In genomic region chr17:48494335-48494734, GRCh38 we compare ENCODE assay signal across 18 cellular contexts. TPM values are rescaled to one million over a fixed set of nuclear protein-coding genes. Genes with fewer than 3 reads are reported as not detected.
DNase-seq lines count a peak whose midpoint lies in the region; ATAC-seq, FAIRE-seq and TF ChIP-seq lines count a peak whose summit lies in the region.
"Had no signal": no experiment of that assay in that cellular context is flagged by ENCODE, and none has a peak within 500 bp of the region (broad histone marks: within the 10 kb centered on the region; RNA-seq: fewer than 3 reads in every experiment).

No MANE protein-coding gene starts in this region.

- no peaks in the 10 kb centered on the region for H3K36me3 ChIP-seq in bronchial epithelial cell (ENCODE audit: control insufficient read depth, insufficient read depth, low read length)

- no peak for TF ChIP-seq POLR2A in A549 (IDR thresholded peaks at IDR 0.05; ENCODE audit: low read length)

- no peaks in the 10 kb centered on the region for H3K27me3 ChIP-seq in bronchial epithelial cell (ENCODE audit: control insufficient read depth, insufficient read depth, low read length)

- CTCF ChIA-PET in A549 (lab: Yijun Ruan, JAX) = interaction anchor here (0.6 to 3.3 kb wide), 5 partner anchors 14 to 634 kb away, joined by 3 to 27 read pairs (median 8); no protein-coding TSS in a partner anchor

- TF ChIP-seq EP300 in A549 (IDR thresholded peaks at IDR 0.05) = no peak

- DNase-seq in A549 (ENCODE audit: low read depth in 1 of 2, low spot score in 1 of 2) = no peak
- DNase-seq in LHCN-M2 (ENCODE audit: low read depth) = peak; percentile 93
- DNase-seq in bronchial epithelial cell (ENCODE audit: low read depth) = peak; percentile 58
- peak; percentile 71 for DNase-seq in kidney tubule cell (ENCODE audit: low spot score)
- no peak for DNase-seq in NCI-H345 treated with DMSO at 0.1 percent for 48 hours (lab: John Stamatoyannopoulos, UW; ENCODE audit: unreplicated experiment)
- DNase-seq: ACHN; activated CD4-positive, alpha-beta T cell treated with anti-CD3 and anti-CD28 coated beads, Interleukin-2, amount 10 ng/mL, durations not matched to agents 24 days and 14 days; activated T-cell treated with anti-CD3 and anti-CD28 coated beads, Interleukin-2, amount 50 U/mL, for 1 hour; left colon; NCI-H187; NCI-H748 treated with DMSO at 0.1 percent for 48 hours; SIG-M5; stimulated activated CD4-positive, alpha-beta T cell treated with anti-CD3 and anti-CD28 coated beads, Interleukin-15, amount 100 ng/mL, for 24 hours; T1000 had no signal

- TF ChIP-seq RAD21 in A549 (conservative IDR thresholded peaks at IDR 0.05 in 1 of 2, IDR thresholded peaks at IDR 0.05 in 1 of 2) = no peak

- ATAC-seq in A549 (peak in 1 of 2 experiments; percentile 13; a peak in 1 of 6 replicates), HG03342 (IDR thresholded peaks at IDR 0.05; ENCODE audit: unreplicated experiment) (no peak), GM18502 (IDR thresholded peaks at IDR 0.05; ENCODE audit: poor library complexity, unreplicated experiment) (no peak), GM21619 (IDR thresholded peaks at IDR 0.05; ENCODE audit: unreplicated experiment) (no peak)
- ATAC-seq: left colon had no signal

- no peak overlapping the region for H3K27ac ChIP-seq in A549
- H3K27ac ChIP-seq: hepatocyte had no signal

- H3K4me2 ChIP-seq in A549 = no peak overlapping the region
- H3K4me2 ChIP-seq: hepatocyte had no signal

- POLR2A ChIA-PET in A549 (lab: Yijun Ruan, JAX) = no interaction called here

- no peak for TF ChIP-seq CTCF in A549 (IDR thresholded peaks at IDR 0.05)
- no peak for TF ChIP-seq CTCF in bronchial epithelial cell (IDR thresholded peaks at IDR 0.05; ENCODE audit: insufficient read depth, low read length, severe bottlenecking)

- H3K4me3 ChIP-seq in A549 (no peak overlapping the region), bronchial epithelial cell (ENCODE audit: low read depth, low read length) (no peak overlapping the region)
- H3K4me3 ChIP-seq: hepatocyte had no signal

- peak; percentile 67 for FAIRE-seq in A549 (lab: Jason Lieb, UNC)
- FAIRE-seq in bronchial epithelial cell (lab: Jason Lieb, UNC) = peak; percentile 55

- 80% methylated on average over 8 of the region's 8 CpGs for whole genome bisulfite sequencing in A549 (ENCODE audit: missing lambda C conversion rate)

- H3K9me3 ChIP-seq in A549 = no peaks in the 10 kb centered on the region

- H3K4me1 ChIP-seq in A549 = peaks cover 14% of the 10 kb centered on the region; the same call in 2 of the 3 replicates

TF ChIP-seq in A549, 52 proteins besides CTCF, POLR2A, EP300 and RAD21:
- no peak for TF ChIP-seq HOXB5 (CRISPR knock-in tag; IDR thresholded peaks at IDR 0.05)
- TF ChIP-seq CBX2 (IDR thresholded peaks at IDR 0.05; ENCODE audit: borderline replicate concordance, low read depth) = no peak
- TF ChIP-seq, protein P1, sequence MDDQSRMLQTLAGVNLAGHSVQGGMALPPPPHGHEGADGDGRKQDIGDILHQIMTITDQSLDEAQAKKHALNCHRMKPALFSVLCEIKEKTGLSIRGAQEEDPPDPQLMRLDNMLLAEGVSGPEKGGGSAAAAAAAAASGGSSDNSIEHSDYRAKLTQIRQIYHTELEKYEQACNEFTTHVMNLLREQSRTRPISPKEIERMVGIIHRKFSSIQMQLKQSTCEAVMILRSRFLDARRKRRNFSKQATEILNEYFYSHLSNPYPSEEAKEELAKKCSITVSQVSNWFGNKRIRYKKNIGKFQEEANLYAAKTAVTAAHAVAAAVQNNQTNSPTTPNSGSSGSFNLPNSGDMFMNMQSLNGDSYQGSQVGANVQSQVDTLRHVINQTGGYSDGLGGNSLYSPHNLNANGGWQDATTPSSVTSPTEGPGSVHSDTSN (IDR thresholded peaks at IDR 0.05) = no peak
- TF ChIP-seq NFE2L2 (conservative IDR thresholded peaks at IDR 0.05; ENCODE audit: low read length) = no peak
TF ChIP-seq in A549: peak in this region for 0.

RNA-seq across cellular contexts. Expression of gene HOXB1, which starts 36.5 kb away (rescaled TPM):
- polyA plus RNA-seq in A549 (2011; rRNA removed) (not detected in 2 replicates), A549 (2017; fragmentation: RNase III; extraction: RNeasy Plus Mini Kit Qiagen cat#74134 plus additional on column Dnase treatment) (not detected in 3 replicates)
- not detected in 2 replicates for polyA plus RNA-seq in A549 (2012; cell fraction: cytosol; rRNA removed)
- polyA plus RNA-seq in A549 (2012; cell fraction: nucleus; rRNA removed) = 0.06 TPM in 1 of 2 replicates, not detected in the other
- polyA minus RNA-seq in A549 (2011; rRNA and poly(A)+ RNA removed) = not detected in 2 replicates
- total RNA-seq in LHCN-M2 (2014; rRNA removed) (not detected in 2 replicates), bronchial epithelial cell (under 0.01 TPM in 1 of 2 replicates, not detected in the other)
- polyA plus RNA-seq in LHCN-M2 (2012) = not detected
- total RNA-seq: activated CD4-positive, alpha-beta T cell treated with anti-CD3 and anti-CD28 coated beads, Interleukin-2, amount 10 ng/mL, durations not matched to agents 24 days and 14 days; hepatocyte; left colon had no signal
- polyA plus RNA-seq: hepatocyte had no signal

RNA-seq across cellular contexts. Expression of gene HOXB2, which starts 50.6 kb away (rescaled TPM):
- 2.6 and 2.7 TPM in 2 replicates for polyA plus RNA-seq in A549 (2011; rRNA removed)
- polyA plus RNA-seq in A549 (2012; cell fraction: cytosol; rRNA removed) = 1.8 and 2.7 TPM in 2 replicates
- 3.6 and 3.7 TPM in 2 replicates for polyA plus RNA-seq in A549 (2012; cell fraction: nucleus; rRNA removed)
- 0.58 to 0.65 TPM (median 0.60 TPM) in 3 replicates for polyA plus RNA-seq in A549 (2017; fragmentation: RNase III; extraction: RNeasy Plus Mini Kit Qiagen cat#74134 plus additional on column Dnase treatment)
- 0.79 and 0.92 TPM in 2 replicates for polyA minus RNA-seq in A549 (2011; rRNA and poly(A)+ RNA removed)
- 59.3 and 65.3 TPM in 2 replicates for total RNA-seq in LHCN-M2 (2014; rRNA removed)
- polyA plus RNA-seq in LHCN-M2 (2012) = 30.4 TPM
- not detected in 2 replicates for total RNA-seq in bronchial epithelial cell

Comparison
In these comparisons a context has a peak if more than half of its experiments do, and no peak if none do; other contexts are left out.
1. DNase-seq: peak in LHCN-M2 (single experiment), bronchial epithelial cell (single experiment) and kidney tubule cell (single experiment); none in A549 (0 of 2) and NCI-H345 treated with DMSO at 0.1 percent for 48 hours (single experiment).
2. RNA of gene HOXB2, which starts 50.6 kb away (total RNA-seq): 59.3 to 65.3 TPM in LHCN-M2; not detected in bronchial epithelial cell; every median in the first group is over 10 times any median in the second.